ENCODE assay signal across 19 cellular contexts in the genomic region with DNA sequence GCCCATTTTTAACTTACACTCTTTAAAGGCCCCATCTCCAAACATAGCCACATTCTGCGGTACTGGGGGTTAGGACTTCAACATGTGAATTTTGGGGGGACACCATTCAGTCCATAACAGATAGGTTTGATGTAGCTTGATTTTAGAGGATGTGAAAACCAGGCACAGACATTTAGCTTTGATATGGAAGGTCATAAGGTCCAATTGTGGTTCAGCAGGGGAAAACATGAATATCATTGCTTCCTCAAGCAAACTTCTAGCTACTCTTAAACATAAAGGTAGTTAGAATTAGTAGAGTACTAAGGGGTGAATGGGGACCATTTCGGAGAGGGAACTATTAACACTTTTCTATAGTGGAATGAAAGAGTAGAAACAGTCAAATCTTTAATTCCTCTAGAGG. TPM values are rescaled to one million over a fixed set of nuclear protein-coding genes. Genes with fewer than 3 reads are reported as not detected.
DNase-seq lines count a peak whose midpoint lies in the region; ATAC-seq lines count a peak whose summit lies in the region.
"Had no signal": no experiment of that assay in that cellular context is flagged by ENCODE, and none has a peak within 500 bp of the region (broad histone marks: within the 10 kb centered on the region; RNA-seq: fewer than 3 reads in every experiment).

No MANE protein-coding gene starts in this region.

- H3K27me3 Mint-ChIP-seq in stimulated activated naive CD8-positive, alpha-beta T cell treated with anti-CD3 and anti-CD28 coated beads, Interleukin-15, amount 100 ng/mL, for 72 hours, result no peaks in the 10 kb centered on the region
- H3K27me3 Mint-ChIP-seq in T-helper 17 cell (no peaks in the 10 kb centered on the region), naive B cell (no peaks in the 10 kb centered on the region)

- no peaks in the 10 kb centered on the region for H3K9me3 Mint-ChIP-seq in stimulated activated naive CD8-positive, alpha-beta T cell treated with anti-CD3 and anti-CD28 coated beads, Interleukin-15, amount 100 ng/mL, for 72 hours
- peaks cover 0 to 2% (median 0%) of the 10 kb centered on the region in 7 donors for H3K9me3 Mint-ChIP-seq in naive B cell
- H3K9me3 Mint-ChIP-seq: HFFc6 had no signal

- H3K9me3 ChIP-seq in T-helper 17 cell (ENCODE audit: control insufficient read depth, low read length, poor library complexity, severe bottlenecking), result no peaks in the 10 kb centered on the region
- H3K9me3 ChIP-seq: A549 had no signal

- peak; percentile 28 for ATAC-seq in stimulated activated naive CD8-positive, alpha-beta T cell treated with anti-CD3 and anti-CD28 coated beads, Interleukin-15, Interleukin-2, amounts not matched to agents 100 U/mL and 50 U/mL, for 24 hours
- ATAC-seq in stimulated activated naive CD8-positive, alpha-beta T cell treated with anti-CD3 and anti-CD28 coated beads, Interleukin-15, amount 100 ng/mL, for 72 hours, result no peak
- ATAC-seq in T-helper 17 cell, result no peak
- no peak for ATAC-seq in naive B cell (ENCODE audit: low read depth in 2 of 2)
- ATAC-seq: A549 had no signal

- no peak for DNase-seq in stimulated activated naive CD8-positive, alpha-beta T cell treated with anti-CD3 and anti-CD28 coated beads, Interleukin-15, Interleukin-2, amounts not matched to agents 100 U/mL and 50 U/mL, for 24 hours
- DNase-seq in stimulated activated naive CD8-positive, alpha-beta T cell treated with anti-CD3 and anti-CD28 coated beads, Interleukin-15, amount 100 ng/mL, for 72 hours, result no peak
- DNase-seq in T-helper 17 cell, result no peak
- DNase-seq in naive B cell, result no peak
- DNase-seq in retina, result no peak
- DNase-seq in T-helper 1 cell, result no peak
- no peak for DNase-seq in substantia nigra (lab: John Stamatoyannopoulos, UW)
- DNase-seq: DMS 273 treated with DMSO at 0.1 percent for 48 hours; GF-D8; GOT3; HFFc6; NCI-H187 treated with DMSO at 0.1 percent for 48 hours; NCI-H446; NCI-H69; NK-92 treated with Interleukin-12 subunit alpha and Interleukin-12 subunit beta, amount 100 ng/mL, for 24 hours; OCI-M1; SHP77 treated with DMSO at 0.1 percent for 48 hours had no signal

- H3K27ac ChIP-seq in substantia nigra (ENCODE audit: low read depth, low read length, poor library complexity, severe bottlenecking), result no peak overlapping the region
- H3K27ac ChIP-seq: A549, C4-2B had no signal

- H3K4me1 Mint-ChIP-seq in stimulated activated naive CD8-positive, alpha-beta T cell treated with anti-CD3 and anti-CD28 coated beads, Interleukin-15, amount 100 ng/mL, for 72 hours, result peaks cover 84% of the 10 kb centered on the region
- H3K4me1 Mint-ChIP-seq in T-helper 17 cell (peaks cover 35% of the 10 kb centered on the region), naive B cell (peaks cover 72 to 84% (median 83%) of the 10 kb centered on the region in 3 donors)

- no peak overlapping the region for H3K27ac Mint-ChIP-seq in stimulated activated naive CD8-positive, alpha-beta T cell treated with anti-CD3 and anti-CD28 coated beads, Interleukin-15, amount 100 ng/mL, for 72 hours
- peak overlapping the region; percentile 93 for H3K27ac Mint-ChIP-seq in T-helper 17 cell
- peak overlapping the region in 4 of 6 donors; percentile 53 to 85 (median 66) for H3K27ac Mint-ChIP-seq in naive B cell
- H3K27ac Mint-ChIP-seq: HFFc6 had no signal

- peaks cover 2% of the 10 kb centered on the region for H3K36me3 Mint-ChIP-seq in T-helper 17 cell (ENCODE audit: low read depth)
- peaks cover 13 to 18% of the 10 kb centered on the region in 2 donors for H3K36me3 Mint-ChIP-seq in naive B cell

- peak overlapping the region in 1 of 2 donors; percentile 40 for H3K4me3 Mint-ChIP-seq in stimulated activated naive CD8-positive, alpha-beta T cell treated with anti-CD3 and anti-CD28 coated beads, Interleukin-15, amount 100 ng/mL, for 72 hours
- H3K4me3 Mint-ChIP-seq in T-helper 17 cell (no peak overlapping the region), naive B cell (peak overlapping the region in 1 of 8 donors; percentile 24)
- H3K4me3 Mint-ChIP-seq: HFFc6 had no signal

RNA-seq across cellular contexts. Expression of a gene that starts 13.6 kb away (rescaled TPM):
- total RNA-seq in T-helper 17 cell, result 100 to 1,000 TPM; 682 to 814 TPM
- 10 to 100 TPM in 5 of 6 donors, 1 to 10 TPM in 1; 7.4 to 28.5 (median 21.9) TPM for polyA plus RNA-seq in naive B cell (ENCODE audit: low read depth in 6 of 6)

RNA-seq across cellular contexts. Expression of a gene that starts 56.7 kb away (rescaled TPM):
- 10 to 100 TPM; 30.6 to 31.7 TPM for total RNA-seq in T-helper 17 cell
- polyA plus RNA-seq in naive B cell (ENCODE audit: low read depth in 6 of 6), result 10 to 100 TPM; 15.8 to 30.2 (median 21.8) TPM

Comparison
In these comparisons a context has a peak if more than half of its experiments do, and no peak if none do; other contexts are left out.
1. H3K27ac Mint-ChIP-seq: peak in T-helper 17 cell (single experiment) and naive B cell (4 of 6); none in stimulated activated naive CD8-positive, alpha-beta T cell treated with anti-CD3 and anti-CD28 coated beads, Interleukin-15, amount 100 ng/mL, for 72 hours (0 of 2).